In genomic region chr15:39287322-39288195, GRCh38 we compare ENCODE assay signal across 15 cellular contexts.
DNase-seq lines count a peak whose midpoint lies in the region; ATAC-seq, FAIRE-seq and TF ChIP-seq lines count a peak whose summit lies in the region.
"Had no signal": no experiment of that assay in that cellular context is flagged by ENCODE, and none has a peak within 500 bp of the region (broad histone marks: within the 10 kb centered on the region; RNA-seq: fewer than 3 reads in every experiment).

No MANE protein-coding gene starts in this region.

- peak overlapping the region; percentile 96 for H3K18ac ChIP-seq in IMR-90 (ENCODE audit: low read depth, low read length)

- peak overlapping the region; percentile 81; the same call in 1 of the 2 replicates for H3K23ac ChIP-seq in IMR-90 (ENCODE audit: low read depth, low read length)

- peak overlapping the region; percentile 95 for H2BK120ac ChIP-seq in IMR-90 (ENCODE audit: low read depth, low read length)

- H2BK5ac ChIP-seq in IMR-90 (ENCODE audit: low read depth, low read length, poor library complexity, severe bottlenecking): peak overlapping the region; percentile 94

- peaks cover 0 to under 1% of the 10 kb centered on the region in 2 donors for H3K36me3 Mint-ChIP-seq in activated naive CD4-positive, alpha-beta T cell treated with anti-CD3 and anti-CD28 coated beads, Interleukin-2, amount 50 U/mL, for 72 hours

- 100% methylated on average over 2 of the region's 6 CpGs; no CpG with 5 or more reads in 1 of the 2 experiments for WGBS in IMR-90 (ENCODE audit: extremely low coverage in 2 of 2, insufficient read length in 1 of 2), 2 experiments

- DNase-seq in AG08395 (ENCODE audit: low spot score) (peak; percentile 33), IMR-90 (peak; percentile 73), RCC 7860 (ENCODE audit: low spot score) (peak; percentile 28), epithelial cell of esophagus (ENCODE audit: low read depth) (peak; percentile 61), GM10266 (ENCODE audit: extremely low spot score) (no peak), pons (ENCODE audit: low spot score) (no peak), GM10248 (ENCODE audit: extremely low spot score) (no peak)
- no peak for DNase-seq in activated naive CD4-positive, alpha-beta T cell treated with anti-CD3 and anti-CD28 coated beads, Interleukin-2, amount 50 U/mL, for 72 hours (ENCODE audit: low spot score in 2 of 2)
- DNase-seq: activated CD8-positive, alpha-beta memory T cell treated with anti-CD3 and anti-CD28 coated beads, Interleukin-2, amount 50 U/mL, for 48 hours; endodermal cell; left ventricle myocardium superior; NCI-H1048 had no signal

- peak overlapping the region; percentile 94; the same call in 2 of the 3 replicates for H2BK15ac ChIP-seq in IMR-90 (ENCODE audit: low read depth, low read length)

- peak overlapping the region; percentile 96; the same call in 1 of the 2 replicates for H3K4ac ChIP-seq in IMR-90 (ENCODE audit: low read depth, low read length)

- no peak overlapping the region for H2AFZ ChIP-seq in IMR-90 (replicated peaks; ENCODE audit: low read length, poor library complexity)

- TF ChIP-seq RAD21 in IMR-90 (IDR thresholded peaks at IDR 0.05; ENCODE audit: low read length): no peak

- in situ Hi-C loops in IMR-90 (cut with MboI; ENCODE audit: low sequenced_read_pairs): no loop called here

- peak overlapping the region; percentile 38 to 93; a peak in 3 of 4 replicates for H4K8ac ChIP-seq in IMR-90 (ENCODE audit: low read depth in 2 of 2, low read length in 2 of 2)

- H3K36me3 ChIP-seq in IMR-90 (ENCODE audit: control insufficient read depth, insufficient read depth, low read length): no peaks in the 10 kb centered on the region
- H3K36me3 ChIP-seq: neutrophil had no signal

- peak overlapping the region; percentile 91 for H3K14ac ChIP-seq in IMR-90 (replicated peaks; ENCODE audit: low read depth, low read length)

- no peak overlapping the region for H3K27ac Mint-ChIP-seq in activated naive CD4-positive, alpha-beta T cell treated with anti-CD3 and anti-CD28 coated beads, Interleukin-2, amount 50 U/mL, for 72 hours
- H3K27ac Mint-ChIP-seq: endodermal cell had no signal

- H3K9me3 ChIP-seq in IMR-90 (ENCODE audit: control insufficient read depth, insufficient read depth, low read length): peaks cover 4% of the 10 kb centered on the region
- H3K9me3 ChIP-seq: neutrophil had no signal

- H3K79me1 ChIP-seq in IMR-90 (ENCODE audit: low read depth in 1 of 2, low read length in 2 of 2): no peaks in the 10 kb centered on the region

- peak; percentile 50 for ATAC-seq in IMR-90 (ENCODE audit: low read depth)
- ATAC-seq in activated naive CD4-positive, alpha-beta T cell treated with anti-CD3 and anti-CD28 coated beads, Interleukin-2, amount 50 U/mL, for 72 hours: no peak
- ATAC-seq: left ventricle myocardium superior, Right ventricle myocardium inferior had no signal

- POLR2A ChIA-PET in IMR-90 (lab: Charles Lee; ENCODE audit: unreplicated experiment): no interaction called here
- POLR2A ChIA-PET in GM10248 (lab: Yijun Ruan, JAX): no interaction called here

- H3K27ac ChIP-seq in IMR-90 (ENCODE audit: insufficient read depth, low read length): peak overlapping the region; percentile 85
- H3K27ac ChIP-seq: neutrophil, VCaP had no signal

- H3K9me1 ChIP-seq in IMR-90 (ENCODE audit: insufficient read depth, low read length): peaks cover 13% of the 10 kb centered on the region

- peak; percentile 64 for FAIRE-seq in RCC 7860 (lab: Jason Lieb, UNC)

- peak overlapping the region; percentile 44; the same call in 1 of the 2 replicates for H3K9ac ChIP-seq in IMR-90 (ENCODE audit: low read depth, low read length)

- peak overlapping the region; percentile 93 for H4K5ac ChIP-seq in IMR-90 (ENCODE audit: low read depth, low read length)

- H3K4me1 ChIP-seq in IMR-90 (ENCODE audit: control insufficient read depth, insufficient read depth, low read length): peaks cover 31% of the 10 kb centered on the region

- dilution Hi-C loops in IMR-90 (cut with HindIII; ENCODE audit: low sequenced_read_pairs, unreplicated experiment): no loop called here

- no TSS peak for BruUV-seq in IMR-90 (replicated peaks; lab: Mats Ljungman, UMichigan)

- H3K9me3 Mint-ChIP-seq in activated naive CD4-positive, alpha-beta T cell treated with anti-CD3 and anti-CD28 coated beads, Interleukin-2, amount 50 U/mL, for 72 hours: peaks cover 5% of the 10 kb centered on the region in 2 donors

- peak overlapping the region; percentile 73 for H3K56ac ChIP-seq in IMR-90 (ENCODE audit: extremely low read depth, insufficient read depth, low read length)

- H2AK5ac ChIP-seq in IMR-90 (ENCODE audit: low read depth, low read length): peak overlapping the region; percentile 98

- peak overlapping the region; percentile 90 for H4K91ac ChIP-seq in IMR-90 (ENCODE audit: insufficient read depth, low read depth, low read length)

- no peaks in the 10 kb centered on the region for H3K27me3 ChIP-seq in IMR-90 (ENCODE audit: control insufficient read depth, insufficient read depth, low read length)

- no peak overlapping the region for H2AK9ac ChIP-seq in IMR-90 (replicated peaks; ENCODE audit: low read depth, low read length, poor library complexity)

- H2BK20ac ChIP-seq in IMR-90 (ENCODE audit: low read depth, low read length): peak overlapping the region; percentile 100

- no peaks in the 10 kb centered on the region for H4K20me1 ChIP-seq in IMR-90 (ENCODE audit: insufficient read depth, low read length)

- intact Hi-C loops in IMR-90 (cut with micrococcal nuclease): loop anchor here (5.0 kb wide), 2 partner anchors 185 to 295 kb away; partner anchors contain the start of gene THBS1

- peak overlapping the region; percentile 50 for H3K4me2 ChIP-seq in IMR-90 (ENCODE audit: low read depth, low read length)

- CTCF ChIA-PET in IMR-90 (lab: Yijun Ruan, JAX): no interaction called here
- CTCF ChIA-PET in GM10248 (lab: Yijun Ruan, JAX): no interaction called here

- H3K4me3 ChIP-seq in IMR-90 (ENCODE audit: insufficient read depth, low read depth, low read length) (no peak overlapping the region), epithelial cell of esophagus (ENCODE audit: low read length) (no peak overlapping the region)

- TF ChIP-seq POLR2A in IMR-90 (IDR thresholded peaks at IDR 0.05; ENCODE audit: low read depth, low read length): no peak

- TF ChIP-seq CTCF in IMR-90 (conservative IDR thresholded peaks at IDR 0.05; ENCODE audit: low read depth, low read length): no peak
- no peak for TF ChIP-seq CTCF in epithelial cell of esophagus (IDR thresholded peaks at IDR 0.05; ENCODE audit: insufficient read depth, low read depth, low read length, missing control alignments)
- TF ChIP-seq CTCF in GM10266 (IDR thresholded peaks at IDR 0.05; ENCODE audit: control insufficient read depth, insufficient read depth, low read depth, missing control alignments): no peak
- no peak for TF ChIP-seq CTCF in GM10248 (IDR thresholded peaks at IDR 0.05; ENCODE audit: control extremely low read depth, extremely low read depth, low read depth, missing control alignments)

TF ChIP-seq in IMR-90, 13 proteins besides CTCF, POLR2A, EP300 and RAD21:
- TF ChIP-seq RFX5 (IDR thresholded peaks at IDR 0.05; ENCODE audit: low read depth, low read length) (no peak), MAZ (IDR thresholded peaks at IDR 0.05; ENCODE audit: borderline replicate concordance, low read depth, low read length) (no peak), ELK1 (IDR thresholded peaks at IDR 0.05; ENCODE audit: borderline replicate concordance, low read depth, low read length) (no peak), FOS (IDR thresholded peaks at IDR 0.05; ENCODE audit: low read depth, low read length) (peak; percentile 37), MAFK (IDR thresholded peaks at IDR 0.05; ENCODE audit: low read depth, low read length) (no peak)

Comparison
In these comparisons a context has a peak if more than half of its experiments do, and no peak if none do; other contexts are left out.
1. DNase-seq: peak in AG08395 (single experiment), IMR-90 (single experiment), RCC 7860 (single experiment) and epithelial cell of esophagus (single experiment); none in GM10266 (single experiment), pons (single experiment), GM10248 (single experiment) and activated naive CD4-positive, alpha-beta T cell treated with anti-CD3 and anti-CD28 coated beads, Interleukin-2, amount 50 U/mL, for 72 hours (0 of 2).